ENCODE assay signal across 8 cellular contexts in genomic region chr11:128695539-128696221, GRCh38. TPM values are rescaled to one million over a fixed set of nuclear protein-coding genes. Genes with fewer than 3 reads are reported as not detected.
DNase-seq lines count a peak whose midpoint lies in the region; ATAC-seq and TF ChIP-seq lines count a peak whose summit lies in the region.

No MANE protein-coding gene starts in this region.

- CTCF ChIA-PET in AG04449 (lab: Yijun Ruan, JAX): interaction anchor here (0.7 to 1.8 kb wide), 2 partner anchors 15 to 135 kb away, joined by 4 to 10 read pairs; no protein-coding TSS in a partner anchor

- H3K4me3 ChIP-seq in AG04449 (ENCODE audit: low read depth, low read length) (peak overlapping the region; percentile 76), ascending aorta (peak overlapping the region; percentile 66 to 68), left lung (peak overlapping the region; percentile 61 to 77), thymus (ENCODE audit: low read length) (peak overlapping the region; percentile 86)

- TF ChIP-seq CTCF in AG04449 (IDR thresholded peaks at IDR 0.05; ENCODE audit: insufficient read depth, low read length, missing control alignments) (no peak), ascending aorta (IDR thresholded peaks at IDR 0.05) (no peak), left lung (IDR thresholded peaks at IDR 0.05) (no peak)

- no peak for DNase-seq in AG04449 (ENCODE audit: low read depth, low spot score)
- peak; percentile 3 for DNase-seq in GM19240 (ENCODE audit: insufficient read length, low spot score)
- peak; percentile 98 to 99 for DNase-seq in Kasumi-1 (lab: John Stamatoyannopoulos, UW)
- DNase-seq in ascending aorta (ENCODE audit: low spot score in 2 of 2): peak in 1 of 2 donors; percentile 83
- DNase-seq in left lung: peak in 1 of 2 donors; percentile 78
- DNase-seq in NCI-H1436 treated with DMSO at 0.1 percent for 48 hours (lab: John Stamatoyannopoulos, UW): no peak

- ATAC-seq in left lung (peak; percentile 58), GM19328 (IDR thresholded peaks at IDR 0.05; ENCODE audit: unreplicated experiment) (no peak)

- H3K36me3 ChIP-seq in ascending aorta: no peaks in the 10 kb centered on the region
- no peaks in the 10 kb centered on the region for H3K36me3 ChIP-seq in left lung
- H3K36me3 ChIP-seq in thymus (ENCODE audit: control insufficient read depth, insufficient read depth): no peaks in the 10 kb centered on the region

- intact Hi-C loops in ascending aorta (cut with DNase I) (no loop called here), left lung (cut with DNase I) (no loop called here)

- H3K27me3 ChIP-seq in ascending aorta (no peaks in the 10 kb centered on the region), left lung (peaks cover 13 to 47% of the 10 kb centered on the region in 2 donors), thymus (ENCODE audit: control insufficient read depth, insufficient read depth) (peaks cover 9% of the 10 kb centered on the region)

- POLR2A ChIA-PET in AG04449 (lab: Yijun Ruan, JAX): interaction anchor here (0.6 kb wide), 1 partner anchor 35 kb away, joined by 3 read pairs; no protein-coding TSS in a partner anchor

- H3K9me3 ChIP-seq in ascending aorta: no peaks in the 10 kb centered on the region
- H3K9me3 ChIP-seq in left lung: no peaks in the 10 kb centered on the region
- peaks cover 5% of the 10 kb centered on the region for H3K9me3 ChIP-seq in thymus (ENCODE audit: control insufficient read depth)

- WGBS in thymus: 5% methylated on average over 6 of the region's 6 CpGs

- H3K4me1 ChIP-seq in ascending aorta (peaks cover 2 to 12% of the 10 kb centered on the region in 2 donors), left lung (peaks cover 0 to 76% of the 10 kb centered on the region in 2 donors), thymus (ENCODE audit: control insufficient read depth, insufficient read depth, low read length) (peaks cover 37% of the 10 kb centered on the region)

- H3K27ac ChIP-seq in ascending aorta (peak overlapping the region; percentile 71 to 82), left lung (peak overlapping the region; percentile 90 to 99), thymus (ENCODE audit: low read depth) (peak overlapping the region; percentile 93)

RNA-seq across cellular contexts. Expression of gene FLI1, which starts 1.8 kb away (rescaled TPM):
- 86.4 TPM for total RNA-seq in ascending aorta
- total RNA-seq in left lung: 10 to 100 TPM; 27.4 to 53.8 TPM
- polyA plus RNA-seq in thymus: 42.7 TPM

Comparison
In these comparisons a context has a peak if more than half of its experiments do, and no peak if none do; other contexts are left out.
1. DNase-seq: peak in GM19240 (single experiment) and Kasumi-1 (2 of 2); none in AG04449 (single experiment) and NCI-H1436 treated with DMSO at 0.1 percent for 48 hours (single experiment).
2. Peak in every context shown above with its lines, with median percentiles within 50 percentile points of each other: H3K4me3 ChIP-seq and H3K27ac ChIP-seq.